ENCODE assay signal across 8 cellular contexts in genomic region chr12:123151679-123152454, GRCh38.
DNase-seq lines count a peak whose midpoint lies in the region; ATAC-seq lines count a peak whose summit lies in the region.

No MANE protein-coding gene starts in this region.

- H3K9me3 Mint-ChIP-seq in stimulated activated effector memory CD8-positive, alpha-beta T cell treated with anti-CD3 and anti-CD28 coated beads, Interleukin-12 subunit alpha, Interleukin-12 subunit beta, amount 100 ng/mL, for 72 hours = no peaks in the 10 kb centered on the region

- peak overlapping the region; percentile 65 for H3K4me3 Mint-ChIP-seq in stimulated activated effector memory CD8-positive, alpha-beta T cell treated with anti-CD3 and anti-CD28 coated beads, Interleukin-12 subunit alpha, Interleukin-12 subunit beta, amount 100 ng/mL, for 72 hours

- peak; percentile 16 for DNase-seq in NCI-H2227 (lab: John Stamatoyannopoulos, UW; ENCODE audit: unreplicated experiment)
- DNase-seq in NCI-H2227 treated with DMSO at 0.1 percent for 48 hours (lab: John Stamatoyannopoulos, UW) = no peak
- DNase-seq in activated CD4-positive, alpha-beta T cell treated with anti-CD3 and anti-CD28 coated beads, Interleukin-2, amount 50 U/mL, for 1 hour = peak; percentile 3
- DNase-seq in stimulated activated effector memory CD8-positive, alpha-beta T cell treated with anti-CD3 and anti-CD28 coated beads, Interleukin-12 subunit alpha, Interleukin-12 subunit beta, amount 100 ng/mL, for 72 hours (ENCODE audit: low spot score in 2 of 2) = no peak
- no peak for DNase-seq in effector CD4-positive, alpha-beta T cell
- no peak for DNase-seq in stimulated activated CD4-positive, alpha-beta T cell treated with anti-CD3 and anti-CD28 coated beads, Interleukin-1b, Interleukin-23, amount 100 ng/mL, for 48 hours

- peaks cover 27% of the 10 kb centered on the region for H3K36me3 Mint-ChIP-seq in stimulated activated effector memory CD8-positive, alpha-beta T cell treated with anti-CD3 and anti-CD28 coated beads, Interleukin-12 subunit alpha, Interleukin-12 subunit beta, amount 100 ng/mL, for 72 hours

- H3K27ac Mint-ChIP-seq in stimulated activated effector memory CD8-positive, alpha-beta T cell treated with anti-CD3 and anti-CD28 coated beads, Interleukin-12 subunit alpha, Interleukin-12 subunit beta, amount 100 ng/mL, for 72 hours = peak overlapping the region; percentile 54

- H3K4me1 Mint-ChIP-seq in stimulated activated effector memory CD8-positive, alpha-beta T cell treated with anti-CD3 and anti-CD28 coated beads, Interleukin-12 subunit alpha, Interleukin-12 subunit beta, amount 100 ng/mL, for 72 hours = peaks cover 16% of the 10 kb centered on the region

- ATAC-seq in stimulated activated effector memory CD8-positive, alpha-beta T cell treated with anti-CD3 and anti-CD28 coated beads, Interleukin-12 subunit alpha, Interleukin-12 subunit beta, amount 100 ng/mL, for 72 hours = no peak
- ATAC-seq in HG02852 (IDR thresholded peaks at IDR 0.05; ENCODE audit: unreplicated experiment) = no peak

- H3K4me3 ChIP-seq in iPS-11a (ENCODE audit: low read depth, low read length) = peak overlapping the region; percentile 51

Comparison
In these comparisons a context has a peak if more than half of its experiments do, and no peak if none do; other contexts are left out.
1. DNase-seq: peak in NCI-H2227 (single experiment) and activated CD4-positive, alpha-beta T cell treated with anti-CD3 and anti-CD28 coated beads, Interleukin-2, amount 50 U/mL, for 1 hour (single experiment); none in NCI-H2227 treated with DMSO at 0.1 percent for 48 hours (single experiment), stimulated activated effector memory CD8-positive, alpha-beta T cell treated with anti-CD3 and anti-CD28 coated beads, Interleukin-12 subunit alpha, Interleukin-12 subunit beta, amount 100 ng/mL, for 72 hours (0 of 2), effector CD4-positive, alpha-beta T cell (single experiment) and stimulated activated CD4-positive, alpha-beta T cell treated with anti-CD3 and anti-CD28 coated beads, Interleukin-1b, Interleukin-23, amount 100 ng/mL, for 48 hours (single experiment).